1 cellular context compared by ENCODE assay signal in genomic region chr9:114082017-114082735, GRCh38.
TF ChIP-seq lines count a peak whose summit lies in the region.

No MANE protein-coding gene starts in this region.

TF ChIP-seq in HepG2, 621 proteins besides CTCF, POLR2A, EP300 and RAD21 (continued from another document and continues in another):
- TF ChIP-seq THAP9 (CRISPR knock-in tag; IDR thresholded peaks at IDR 0.05; ENCODE audit: borderline replicate concordance) (peak; percentile 82), ZNF691 (CRISPR knock-in tag; IDR thresholded peaks at IDR 0.05; ENCODE audit: borderline replicate concordance, low read depth) (no peak; the same call in none of the 2 replicates), KDM6A (CRISPR knock-in tag; IDR thresholded peaks at IDR 0.05; ENCODE audit: low read depth) (peak; percentile 65), HOXA5 (CRISPR knock-in tag; IDR thresholded peaks at IDR 0.05) (no peak), HOXA9 (CRISPR knock-in tag; IDR thresholded peaks at IDR 0.05; ENCODE audit: borderline replicate concordance) (no peak), MBD4 (IDR thresholded peaks at IDR 0.05; ENCODE audit: borderline replicate concordance, low read length) (no peak), ZNF205 (CRISPR knock-in tag; IDR thresholded peaks at IDR 0.05) (peak; percentile 69), ZNF841 (CRISPR knock-in tag; IDR thresholded peaks at IDR 0.05; ENCODE audit: borderline replicate concordance) (no peak), PHB2 (IDR thresholded peaks at IDR 0.05; ENCODE audit: partially characterized antibody) (no peak), HCFC1 (IDR thresholded peaks at IDR 0.05; ENCODE audit: low read depth, low read length) (no peak), FOXA1 (IDR thresholded peaks at IDR 0.05) (no peak), FOXA1 (CRISPR knock-in tag; IDR thresholded peaks at IDR 0.05) (0 out of 2 replicates have a peak, but pooled peaks have one; percentile 35), YY1 (IDR thresholded peaks at IDR 0.05; ENCODE audit: insufficient read depth, insufficient replicate concordance, low read depth, low read length) (peak; percentile 60), TAF15 (IDR thresholded peaks at IDR 0.05; ENCODE audit: low read depth, low read length, poor library complexity, severe bottlenecking) (no peak), ZNF562 (CRISPR knock-in tag; IDR thresholded peaks at IDR 0.05; ENCODE audit: borderline replicate concordance) (no peak), ZNF354B (CRISPR knock-in tag; IDR thresholded peaks at IDR 0.05) (no peak), NR1H2 (CRISPR knock-in tag; IDR thresholded peaks at IDR 0.05; ENCODE audit: borderline replicate concordance, low read depth) (peak; percentile 39; the same call in 1 of the 2 replicates), ZNF597 (CRISPR knock-in tag; IDR thresholded peaks at IDR 0.05) (no peak), ZNF646 (CRISPR knock-in tag; IDR thresholded peaks at IDR 0.05) (peak; percentile 48; the same call in 1 of the 2 replicates), ETV5 (CRISPR knock-in tag; IDR thresholded peaks at IDR 0.05; ENCODE audit: borderline replicate concordance) (peak; percentile 75), ZSCAN12 (CRISPR knock-in tag; IDR thresholded peaks at IDR 0.05) (no peak), MYPOP (CRISPR knock-in tag; IDR thresholded peaks at IDR 0.05) (no peak), ZNF296 (CRISPR knock-in tag; conservative IDR thresholded peaks at IDR 0.05) (no peak), CERS6 (CRISPR knock-in tag; IDR thresholded peaks at IDR 0.05) (no peak), KLF13 (CRISPR knock-in tag; IDR thresholded peaks at IDR 0.05) (no peak), LCORL (IDR thresholded peaks at IDR 0.05) (no peak), LCORL (CRISPR knock-in tag; IDR thresholded peaks at IDR 0.05) (peak; percentile 86), NAIF1 (CRISPR knock-in tag; IDR thresholded peaks at IDR 0.05; ENCODE audit: borderline replicate concordance) (peak; percentile 84; the same call in 1 of the 2 replicates), MLLT10 (CRISPR knock-in tag; IDR thresholded peaks at IDR 0.05) (no peak), MZF1 (CRISPR knock-in tag; IDR thresholded peaks at IDR 0.05; ENCODE audit: borderline replicate concordance) (no peak), SOX13 (IDR thresholded peaks at IDR 0.05) (no peak), SOX13 (CRISPR knock-in tag; conservative IDR thresholded peaks at IDR 0.05 in 1 of 2, IDR thresholded peaks at IDR 0.05 in 1 of 2) (peak in 1 of 2 experiments; percentile 59; a peak in 2 of 4 replicates), CEBPG (CRISPR knock-in tag; IDR thresholded peaks at IDR 0.05) (peak; percentile 85), ATAD3A (CRISPR knock-in tag; IDR thresholded peaks at IDR 0.05) (no peak), BRCA1 (CRISPR knock-in tag; IDR thresholded peaks at IDR 0.05) (no peak), CBFB (CRISPR knock-in tag; IDR thresholded peaks at IDR 0.05) (peak; percentile 48), ZNF282 (IDR thresholded peaks at IDR 0.05; ENCODE audit: partially characterized antibody) (no peak), PCBP1 (IDR thresholded peaks at IDR 0.05; ENCODE audit: borderline replicate concordance, low read depth, low read length) (no peak), ZFP36L1 (CRISPR knock-in tag; IDR thresholded peaks at IDR 0.05) (peak; percentile 57; the same call in 1 of the 2 replicates), REPIN1 (CRISPR knock-in tag; IDR thresholded peaks at IDR 0.05; ENCODE audit: borderline replicate concordance, low read depth) (peak; percentile 91), THRA (CRISPR knock-in tag; IDR thresholded peaks at IDR 0.05; ENCODE audit: borderline replicate concordance) (peak; percentile 60; the same call in 1 of the 2 replicates), TCF7 (IDR thresholded peaks at IDR 0.05; ENCODE audit: low read depth) (no peak; the same call in 1 of the 2 replicates), SNRNP70 (IDR thresholded peaks at IDR 0.05; ENCODE audit: low read depth, low read length) (no peak), ZNF879 (CRISPR knock-in tag; IDR thresholded peaks at IDR 0.05) (no peak), AFF4 (CRISPR knock-in tag; IDR thresholded peaks at IDR 0.05) (peak; percentile 81; the same call in 1 of the 2 replicates), CENPBD1 (CRISPR knock-in tag; IDR thresholded peaks at IDR 0.05; ENCODE audit: borderline replicate concordance, low read depth) (no peak), HHEX (CRISPR knock-in tag; IDR thresholded peaks at IDR 0.05) (no peak), NR2F6 (IDR thresholded peaks at IDR 0.05) (peak; percentile 72), NR2F6 (CRISPR knock-in tag; IDR thresholded peaks at IDR 0.05) (peak; percentile 64), ZNF335 (CRISPR knock-in tag; IDR thresholded peaks at IDR 0.05) (peak; percentile 28; the same call in 1 of the 2 replicates)
